8 cellular contexts compared by ENCODE assay signal in the genomic region with DNA sequence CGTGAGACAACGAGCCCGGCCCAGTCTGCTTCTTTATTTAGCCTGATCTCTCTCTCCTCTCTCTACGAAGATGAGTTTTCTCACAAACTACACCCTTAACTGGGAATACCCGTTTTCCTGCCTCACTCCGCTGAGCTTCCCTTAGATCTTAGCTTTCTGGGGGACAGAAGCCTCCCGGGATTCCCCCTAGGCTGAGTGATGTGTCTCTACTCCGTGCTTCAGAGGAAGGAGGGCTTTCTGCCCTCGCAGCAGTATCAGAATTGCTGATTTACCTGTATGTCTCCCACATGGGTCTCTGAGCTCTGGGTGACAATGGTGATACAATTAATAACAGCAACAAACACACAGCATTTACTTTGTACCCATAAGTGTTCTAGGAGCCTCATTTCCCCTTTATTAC. TPM values are rescaled to one million over a fixed set of nuclear protein-coding genes. Genes with fewer than 3 reads are reported as not detected.
DNase-seq lines count a peak whose midpoint lies in the region; ATAC-seq and TF ChIP-seq lines count a peak whose summit lies in the region.

No MANE protein-coding gene starts in this region.

- H3K9me3 ChIP-seq in BE2C (no peaks in the 10 kb centered on the region), SK-N-MC (ENCODE audit: low read depth, low read length) (0 out of 2 replicates have a peak, but pooled peaks cover 2% of the 10 kb centered on the region)

- no peak for DNase-seq in BE2C
- DNase-seq in SK-N-MC (ENCODE audit: low read depth, low spot score) = no peak
- no peak for DNase-seq in fibroblast of the aortic adventitia (ENCODE audit: low read depth)
- DNase-seq in stimulated activated CD4-positive, alpha-beta T cell treated with anti-CD3 and anti-CD28 coated beads, Interleukin-2, amount 100 ng/mL, for 24 hours = peak; percentile 30 to 49
- no peak for DNase-seq in cortex of kidney (lab: John Stamatoyannopoulos, UW)
- no peak for DNase-seq in CD1c-positive myeloid dendritic cell (ENCODE audit: extremely low spot score)

- H3K4me1 ChIP-seq in BE2C = no peaks in the 10 kb centered on the region

- H3K4me3 ChIP-seq in BE2C (ENCODE audit: low read depth, low read length) (peak overlapping the region; percentile 67), SK-N-MC (peak overlapping the region; percentile 89), fibroblast of the aortic adventitia (ENCODE audit: low read depth, low read length) (peak overlapping the region; percentile 76)

- ATAC-seq in GM21528 (IDR thresholded peaks at IDR 0.05; ENCODE audit: low FRiP score, unreplicated experiment) (peak; percentile 32), HG03469 (IDR thresholded peaks at IDR 0.05; ENCODE audit: unreplicated experiment) (no peak)

- TF ChIP-seq CTCF in BE2C (IDR thresholded peaks at IDR 0.05; ENCODE audit: low read depth, low read length) = no peak
- TF ChIP-seq CTCF in fibroblast of the aortic adventitia (IDR thresholded peaks at IDR 0.05; ENCODE audit: insufficient read depth, low read length) = no peak

- no peaks in the 10 kb centered on the region for H3K36me3 ChIP-seq in BE2C
- peaks cover 29% of the 10 kb centered on the region for H3K36me3 ChIP-seq in SK-N-MC (ENCODE audit: insufficient read depth, low read length)

- no peaks in the 10 kb centered on the region for H3K27me3 ChIP-seq in BE2C

- H3K27ac ChIP-seq in SK-N-MC = no peak overlapping the region

- peak overlapping the region; percentile 82 for H3K9ac ChIP-seq in SK-N-MC (ENCODE audit: insufficient read length)

RNA-seq across cellular contexts. Expression of a gene that starts 1.0 kb away (rescaled TPM):
- polyA plus RNA-seq in BE2C (2012; ENCODE audit: insufficient read depth, insufficient read length, low read depth) = 73.4 TPM
- total RNA-seq in fibroblast of the aortic adventitia (ENCODE audit: low replicate concordance) = 13.8 and 21.7 TPM in 2 replicates

RNA-seq across cellular contexts. Expression of a gene that starts 29.2 kb away (rescaled TPM):
- not detected for polyA plus RNA-seq in BE2C (2012; ENCODE audit: insufficient read depth, insufficient read length, low read depth)
- not detected in 2 replicates for total RNA-seq in fibroblast of the aortic adventitia (ENCODE audit: low replicate concordance)

RNA-seq across cellular contexts. Expression of a gene that starts 43.0 kb away (rescaled TPM):
- polyA plus RNA-seq in BE2C (2012; ENCODE audit: insufficient read depth, insufficient read length, low read depth) = 1.8 TPM
- 8.9 TPM in 1 of 2 replicates, not detected in the other for total RNA-seq in fibroblast of the aortic adventitia (ENCODE audit: low replicate concordance)

RNA-seq across cellular contexts. Expression of a gene that starts 47.0 kb away (rescaled TPM):
- 0.52 TPM for polyA plus RNA-seq in BE2C (2012; ENCODE audit: insufficient read depth, insufficient read length, low read depth)
- total RNA-seq in fibroblast of the aortic adventitia (ENCODE audit: low replicate concordance) = 0.09 and 0.25 TPM in 2 replicates

Comparison
In these comparisons a context has a peak if more than half of its experiments do, and no peak if none do; other contexts are left out.
1. DNase-seq: peak in stimulated activated CD4-positive, alpha-beta T cell treated with anti-CD3 and anti-CD28 coated beads, Interleukin-2, amount 100 ng/mL, for 24 hours (2 of 2); none in BE2C (single experiment), SK-N-MC (single experiment), fibroblast of the aortic adventitia (single experiment), cortex of kidney (single experiment) and CD1c-positive myeloid dendritic cell (single experiment).
2. Peak in every context shown above with its lines, with median percentiles within 50 percentile points of each other: H3K4me3 ChIP-seq.